8 cellular contexts compared by ENCODE assay signal in the genomic region with DNA sequence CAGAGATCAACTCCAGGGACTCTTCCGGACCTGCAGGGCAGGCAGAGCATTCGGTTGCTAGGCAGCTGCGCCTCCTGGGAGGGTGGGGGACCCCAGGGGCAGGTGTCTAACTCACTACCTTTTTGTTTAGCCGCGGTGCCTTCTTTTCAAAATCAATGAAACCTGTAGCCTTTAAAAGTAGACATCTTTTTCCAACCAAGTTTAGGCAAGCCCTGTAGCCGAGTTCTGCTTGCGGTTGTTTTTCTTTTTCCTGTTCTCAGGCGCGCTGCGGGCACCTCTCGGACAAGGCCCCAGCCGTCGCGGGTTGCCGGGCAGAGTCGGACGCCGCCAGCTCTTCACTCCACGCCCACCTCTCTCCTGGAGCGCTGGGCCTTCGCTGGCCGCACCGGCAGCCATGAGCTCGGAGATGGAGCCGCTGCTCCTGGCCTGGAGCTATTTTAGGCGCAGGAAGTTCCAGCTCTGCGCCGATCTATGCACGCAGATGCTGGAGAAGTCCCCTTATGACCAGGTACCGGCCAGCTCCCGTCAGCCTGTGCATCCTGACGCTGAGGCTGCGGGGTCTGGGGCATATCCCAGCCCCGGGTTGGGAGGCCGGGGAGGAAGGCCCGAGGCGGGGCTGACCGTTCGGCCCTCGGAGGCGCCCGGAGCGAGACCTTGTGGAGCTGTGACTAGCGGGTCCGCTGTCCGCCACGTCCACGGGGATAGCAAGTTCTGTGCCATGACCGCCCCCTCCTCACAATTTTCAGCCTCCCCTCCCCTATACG. TPM values are rescaled to one million over a fixed set of nuclear protein-coding genes. Genes with fewer than 3 reads are reported as not detected.
DNase-seq lines count a peak whose midpoint lies in the region; ATAC-seq, FAIRE-seq and TF ChIP-seq lines count a peak whose summit lies in the region.

A gene (plus strand): TSS at position 338 of the 764 bp plus-strand sequence. CDS start 57 bp downstream, at position 395.

- FAIRE-seq in GM12892 (lab: Jason Lieb, UNC): peak; percentile 93

- H3K9ac ChIP-seq in trophoblast cell (ENCODE audit: low read length): peak within 1 kb of the TSS; percentile 70

- no peak within 1 kb of the TSS for H2BK12ac ChIP-seq in trophoblast cell (ENCODE audit: low read length)

- H3K14ac ChIP-seq in trophoblast cell (ENCODE audit: low read length): peak within 1 kb of the TSS; percentile 32

- H3K79me1 ChIP-seq in trophoblast cell (ENCODE audit: low read length): peaks cover 5% of the 10 kb centered on the region

- H3K23ac ChIP-seq in trophoblast cell (ENCODE audit: low read length): no peak within 1 kb of the TSS

- H4K8ac ChIP-seq in trophoblast cell (ENCODE audit: low read depth, low read length): peak within 1 kb of the TSS; percentile 80

- peak within 1 kb of the TSS; percentile 58 for H2BK5ac ChIP-seq in trophoblast cell (ENCODE audit: low read depth, low read length, poor library complexity)

- peak within 1 kb of the TSS; percentile 80 for H4K12ac ChIP-seq in trophoblast cell (ENCODE audit: low read depth, low read length)

- peak; percentile 61 for DNase-seq in GM12892 (ENCODE audit: insufficient read length)
- DNase-seq in NCI-H1436 treated with DMSO at 0.1 percent for 48 hours (lab: John Stamatoyannopoulos, UW): peak; percentile 70
- peak; percentile 78 for DNase-seq in T follicular helper cell (ENCODE audit: low read depth)
- peak; percentile 82 for DNase-seq in amniotic epithelial cell (ENCODE audit: low read depth)
- DNase-seq in heart left ventricle: peak; percentile 88 to 93 (median 92)
- DNase-seq in trophoblast cell: peak; percentile 89 to 91
- DNase-seq in tibial nerve (ENCODE audit: low spot score in 2 of 2): peak; percentile 62 to 69

- H3K4me2 ChIP-seq in trophoblast cell (ENCODE audit: low read length): peak within 1 kb of the TSS; percentile 94

- peaks cover 3% of the 10 kb centered on the region for H3K79me2 ChIP-seq in trophoblast cell (ENCODE audit: control insufficient read depth, insufficient read depth, low read length, poor library complexity)

- intact Hi-C loops in heart left ventricle (cut with DNase I): no loop called here

- H3K4me1 ChIP-seq in heart left ventricle (peaks cover 0 to 18% (median 6%) of the 10 kb centered on the region in 12 donors), trophoblast cell (ENCODE audit: control insufficient read depth in 1 of 2, insufficient read depth in 2 of 2, low read length in 2 of 2) (no peaks in the 10 kb centered on the region), tibial nerve (peaks cover 0 to 26% (median 6%) of the 10 kb centered on the region in 4 donors)

- WGBS in heart left ventricle, 4 donors: 1% methylated on average over 38 to 50 of the region's 50 CpGs
- WGBS in trophoblast cell (ENCODE audit: extremely low coverage, insufficient coverage, insufficient read length): no CpG with 5 or more reads among the region's 50 CpGs
- 0 to 1% methylated on average over 44 to 50 of the region's 50 CpGs for WGBS in tibial nerve, 2 donors

- peak within 1 kb of the TSS; percentile 26 for H3K18ac ChIP-seq in trophoblast cell (ENCODE audit: low read length)

- peak in 1 of 2 donors; percentile 52 for TF ChIP-seq EP300 in tibial nerve (IDR thresholded peaks at IDR 0.05)

- H3K9me3 ChIP-seq in heart left ventricle (no peaks in the 10 kb centered on the region), trophoblast cell (ENCODE audit: insufficient read depth, low read depth, low read length) (no peaks in the 10 kb centered on the region), tibial nerve (no peaks in the 10 kb centered on the region)

- H2AK5ac ChIP-seq in trophoblast cell (ENCODE audit: low read length): no peak within 1 kb of the TSS

- H4K91ac ChIP-seq in trophoblast cell (ENCODE audit: low read depth, low read length): peak within 1 kb of the TSS; percentile 42

- no peaks in the 10 kb centered on the region for H3K36me3 ChIP-seq in heart left ventricle
- no peaks in the 10 kb centered on the region for H3K36me3 ChIP-seq in trophoblast cell (ENCODE audit: control insufficient read depth in 1 of 2, insufficient read depth in 2 of 2, low read length in 2 of 2)
- no peaks in the 10 kb centered on the region for H3K36me3 ChIP-seq in tibial nerve

- H2BK120ac ChIP-seq in trophoblast cell (ENCODE audit: insufficient read depth, low read length, poor library complexity): no peak within 1 kb of the TSS

- H3K4me3 ChIP-seq in heart left ventricle (peak within 1 kb of the TSS; percentile 32 to 82 (median 72)), trophoblast cell (ENCODE audit: low read depth, low read length) (peak within 1 kb of the TSS; percentile 88), tibial nerve (peak within 1 kb of the TSS; percentile 51 to 82 (median 74))

- peak within 1 kb of the TSS; percentile 89 for H2AFZ ChIP-seq in trophoblast cell (ENCODE audit: insufficient read depth, low read length, poor library complexity)

- peak within 1 kb of the TSS; percentile 15 for H3K4ac ChIP-seq in trophoblast cell (ENCODE audit: low read depth, low read length)

- H3K27me3 ChIP-seq in heart left ventricle (no peaks in the 10 kb centered on the region), trophoblast cell (ENCODE audit: insufficient read depth, low read length) (no peaks in the 10 kb centered on the region), tibial nerve (no peaks in the 10 kb centered on the region)

- TF ChIP-seq CTCF in heart left ventricle (IDR thresholded peaks at IDR 0.05) (peak in 1 of 12 donors; percentile 12), tibial nerve (IDR thresholded peaks at IDR 0.05) (no peak)

- ATAC-seq in HG02840 (IDR thresholded peaks at IDR 0.05; ENCODE audit: low FRiP score, unreplicated experiment) (peak; percentile 99), heart left ventricle (peak; percentile 96 to 100 (median 100))

- TF ChIP-seq POLR2A in GM12892 (IDR thresholded peaks at IDR 0.05; ENCODE audit: low read depth, low read length): peak; percentile 52; the same call in 1 of the 2 replicates
- TF ChIP-seq POLR2A in heart left ventricle (IDR thresholded peaks at IDR 0.05): peak in 1 of 2 donors; percentile 60
- TF ChIP-seq POLR2A in tibial nerve (IDR thresholded peaks at IDR 0.05): peak in 1 of 2 donors; percentile 51

- H3K27ac ChIP-seq in heart left ventricle (peak within 1 kb of the TSS; percentile 77 to 93 (median 89)), trophoblast cell (ENCODE audit: low read depth, low read length) (peak within 1 kb of the TSS; percentile 76), tibial nerve (peak within 1 kb of the TSS; percentile 69 to 87 (median 82))

RNA-seq across cellular contexts. Expression of the gene that starts here (rescaled TPM):
- polyA plus RNA-seq in GM12892 (2012; ENCODE audit: missing spikeins): 2.8 TPM
- total RNA-seq in heart left ventricle (10 to 100 TPM in 8 of 9 donors, 1 to 10 TPM in 1; 7.5 to 18.3 (median 12.9) TPM), tibial nerve (10 to 100 TPM; 11.3 to 31.9 (median 19.6) TPM)
- 1 to 10 TPM; 4.5 to 6.8 TPM for polyA plus RNA-seq in heart left ventricle
- polyA plus RNA-seq in trophoblast cell (2013): 6.5 and 8.3 TPM in 2 replicates

Comparison
In these comparisons a context has a peak if more than half of its experiments do, and no peak if none do; other contexts are left out.
1. Peak in every context shown above with its lines: DNase-seq, ATAC-seq, H3K4me3 ChIP-seq and H3K27ac ChIP-seq.